Comparison of ENCODE assay signal across 8 cellular contexts in the genomic region with DNA sequence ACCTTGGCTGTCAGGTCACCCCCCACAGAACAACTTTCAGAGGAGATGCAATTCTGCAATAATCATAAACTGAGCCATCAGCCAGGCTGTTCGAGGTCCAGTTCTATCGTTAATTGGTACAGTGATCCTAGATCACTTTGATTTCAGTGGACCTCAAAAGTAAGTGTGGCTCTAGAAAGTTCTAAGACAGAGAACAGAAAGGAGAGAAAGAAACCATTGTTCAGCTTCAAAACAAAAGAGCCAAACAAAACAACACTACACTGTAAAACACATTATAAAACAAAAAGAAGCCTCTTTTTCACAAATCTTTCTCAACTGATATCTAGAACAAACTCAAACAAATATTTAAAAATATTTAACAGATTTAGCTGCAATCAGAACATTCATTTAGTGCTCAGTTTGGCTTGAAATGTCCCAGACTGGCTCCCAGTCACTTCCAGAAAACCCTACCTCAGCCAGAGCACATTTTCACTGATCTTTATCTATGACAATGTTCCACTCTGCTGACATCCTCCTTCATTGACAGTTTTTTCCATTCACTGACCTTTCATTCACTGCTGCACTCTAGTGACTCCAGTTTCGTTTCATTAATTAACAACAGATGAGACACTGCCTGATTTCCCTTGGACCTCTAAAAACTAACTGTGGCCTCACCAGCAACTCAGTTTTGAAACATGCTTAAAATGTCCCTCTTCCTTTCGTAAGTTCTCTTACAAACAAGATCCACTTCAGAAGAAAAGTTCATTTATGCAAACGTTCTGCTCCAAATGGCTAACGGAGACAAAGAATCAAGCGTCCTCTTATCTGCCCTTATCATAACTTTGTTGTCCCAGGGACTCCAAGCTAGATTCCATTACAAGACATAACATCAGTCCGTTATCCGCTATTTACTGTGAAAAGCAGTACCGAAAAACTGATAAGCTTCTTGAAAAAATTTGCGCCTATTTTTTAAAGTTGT. TPM values are rescaled to one million over a fixed set of nuclear protein-coding genes. Genes with fewer than 3 reads are reported as not detected.
A peak's percentile ranks its signal among the peaks of the same experiment; 100 is the strongest.
DNase-seq lines count a peak whose midpoint lies in the region; ATAC-seq and TF ChIP-seq lines count a peak whose summit lies in the region.

No MANE protein-coding gene starts in this region.

- intact Hi-C loops in gastrocnemius medialis (cut with DNase I; ENCODE audit: low total_unique reads), result loop anchor here (5.0 kb wide), 2 partner anchors 56 to 106 kb away; a partner anchor contains a TSS

- peak; percentile 19 for DNase-seq in stimulated activated naive CD4-positive, alpha-beta T cell treated with Interleukin-2 at 50 U/mL for 16 hours (lab: John Stamatoyannopoulos, UW)
- no peak for DNase-seq in stimulated activated naive CD4-positive, alpha-beta T cell (lab: John Stamatoyannopoulos, UW)
- peak; percentile 77 for DNase-seq in globus pallidus (ENCODE audit: low spot score)
- DNase-seq in gastrocnemius medialis, result no peak
- DNase-seq in NOMO-1 treated with dmso at 0.1 percent for 144 hours (lab: John Stamatoyannopoulos, UW; ENCODE audit: unreplicated experiment), result no peak
- no peak for DNase-seq in NCI-H2029 (lab: John Stamatoyannopoulos, UW)

- TF ChIP-seq POLR2A in gastrocnemius medialis (IDR thresholded peaks at IDR 0.05), result no peak

- H3K9me3 ChIP-seq in gastrocnemius medialis, result no peaks in the 10 kb centered on the region

- H3K4me3 ChIP-seq in gastrocnemius medialis, result peak overlapping the region; percentile 18 to 44 (median 30)

- in situ Hi-C loops in gastrocnemius medialis (cut with MboI; ENCODE audit: low sequenced_read_pairs in 4 of 4), result loop anchor here in 1 of 4 donors (10.0 kb wide), 1 partner anchor 199 kb away; no protein-coding TSS in a partner anchor

- H3K27me3 ChIP-seq in gastrocnemius medialis, result no peaks in the 10 kb centered on the region

- H3K27ac ChIP-seq in VCaP, result peak overlapping the region; percentile 19
- peak overlapping the region; percentile 50 to 77 (median 72) for H3K27ac ChIP-seq in gastrocnemius medialis

- H3K4me1 ChIP-seq in gastrocnemius medialis, result peaks cover 48 to 57% of the 10 kb centered on the region in 2 donors

- H3K36me3 ChIP-seq in gastrocnemius medialis, result no peaks in the 10 kb centered on the region

- peak; percentile 94 for ATAC-seq in HG02884 (IDR thresholded peaks at IDR 0.05; ENCODE audit: unreplicated experiment)
- peak; percentile 45 to 65 for ATAC-seq in gastrocnemius medialis

- TF ChIP-seq CTCF in VCaP (conservative IDR thresholded peaks at IDR 0.05) (no peak), gastrocnemius medialis (IDR thresholded peaks at IDR 0.05 in 4 of 5, conservative IDR thresholded peaks at IDR 0.05 in 1 of 5) (no peak)

RNA-seq across cellular contexts. Expression of a gene that starts 56.8 kb away (rescaled TPM):
- total RNA-seq in gastrocnemius medialis, result 10 to 100 TPM; 10.9 to 15.7 (median 13.3) TPM

Comparison
In these comparisons a context has a peak if more than half of its experiments do, and no peak if none do; other contexts are left out.
1. DNase-seq: peak in stimulated activated naive CD4-positive, alpha-beta T cell treated with Interleukin-2 at 50 U/mL for 16 hours (single experiment) and globus pallidus (single experiment); none in stimulated activated naive CD4-positive, alpha-beta T cell (0 of 6), gastrocnemius medialis (0 of 2), NOMO-1 treated with dmso at 0.1 percent for 144 hours (single experiment) and NCI-H2029 (single experiment).